ENCODE assay signal across 8 cellular contexts in genomic region chr6:30344191-30344867, GRCh38. TPM values are rescaled to one million over a fixed set of nuclear protein-coding genes. Genes with fewer than 3 reads are reported as not detected.
DNase-seq lines count a peak whose midpoint lies in the region; ATAC-seq, FAIRE-seq and TF ChIP-seq lines count a peak whose summit lies in the region.

No MANE protein-coding gene starts in this region.

- H3K27ac ChIP-seq in SK-N-MC (no peak overlapping the region), fibroblast of lung (ENCODE audit: insufficient read depth, low read length) (no peak overlapping the region), body of pancreas (peak overlapping the region in 2 of 4 donors; percentile 88 to 91)

- H3K4me1 ChIP-seq in fibroblast of lung (ENCODE audit: control insufficient read depth, extremely low read depth, insufficient read depth, low read length) (no peaks in the 10 kb centered on the region), skeletal muscle satellite cell (ENCODE audit: control insufficient read depth, insufficient read depth, low read length) (peaks cover 4% of the 10 kb centered on the region), body of pancreas (peaks cover 12% of the 10 kb centered on the region)

- H2AFZ ChIP-seq in fibroblast of lung (ENCODE audit: low read length), result peak overlapping the region; percentile 84

- TF ChIP-seq CTCF in fibroblast of lung (conservative IDR thresholded peaks at IDR 0.05 in 1 of 2, IDR thresholded peaks at IDR 0.05 in 1 of 2; ENCODE audit: low read depth in 1 of 2, low read length in 2 of 2) (no peak), body of pancreas (IDR thresholded peaks at IDR 0.05) (no peak)

- H3K4me2 ChIP-seq in fibroblast of lung (ENCODE audit: extremely low read depth, insufficient read depth, low read length) (peak overlapping the region; percentile 58), skeletal muscle satellite cell (ENCODE audit: low read length) (peak overlapping the region; percentile 76)

- H3K9ac ChIP-seq in SK-N-MC (ENCODE audit: insufficient read length) (no peak overlapping the region), fibroblast of lung (ENCODE audit: insufficient read depth, low read length) (no peak overlapping the region), skeletal muscle satellite cell (ENCODE audit: low read depth, low read length) (no peak overlapping the region)

- H4K20me1 ChIP-seq in fibroblast of lung (ENCODE audit: control insufficient read depth, extremely low read depth, insufficient read depth, low read length), result no peaks in the 10 kb centered on the region

- DNase-seq in H7 (peak; percentile 37), SK-N-MC (ENCODE audit: low read depth, low spot score) (no peak), fibroblast of lung (ENCODE audit: low read depth in 2 of 2) (no peak), body of pancreas (no peak), HTR-8/SVneo (ENCODE audit: insufficient read length, low spot score) (no peak), NCI-H1105 treated with DMSO at 0.1 percent for 48 hours (lab: John Stamatoyannopoulos, UW) (no peak), SK-N-DZ (ENCODE audit: low spot score) (no peak)

- no peaks in the 10 kb centered on the region for H3K27me3 ChIP-seq in H7 (ENCODE audit: control insufficient read depth, insufficient read depth, low read length)
- no peaks in the 10 kb centered on the region for H3K27me3 ChIP-seq in fibroblast of lung (ENCODE audit: control insufficient read depth, insufficient read depth, low read length)
- no peaks in the 10 kb centered on the region for H3K27me3 ChIP-seq in skeletal muscle satellite cell (ENCODE audit: control insufficient read depth, insufficient read depth, low read length)
- no peaks in the 10 kb centered on the region for H3K27me3 ChIP-seq in body of pancreas

- H3K79me2 ChIP-seq in fibroblast of lung (ENCODE audit: control insufficient read depth, insufficient read depth, low read length), result no peaks in the 10 kb centered on the region

- intact Hi-C loops in body of pancreas (cut with DNase I), result no loop called here

- 43% methylated on average over 4 of the region's 4 CpGs for WGBS in body of pancreas, 2 donors

- H3K36me3 ChIP-seq in H7 (replicated peaks; ENCODE audit: control insufficient read depth, insufficient read depth, low read length), result peaks cover 6% of the 10 kb centered on the region
- peaks cover 24% of the 10 kb centered on the region; the same call in 1 of the 2 replicates for H3K36me3 ChIP-seq in SK-N-MC (ENCODE audit: insufficient read depth, low read length)
- peaks cover 7% of the 10 kb centered on the region for H3K36me3 ChIP-seq in fibroblast of lung (ENCODE audit: control insufficient read depth, insufficient read depth, low read length)
- peaks cover 32% of the 10 kb centered on the region for H3K36me3 ChIP-seq in skeletal muscle satellite cell (ENCODE audit: insufficient read depth, low read length)
- peaks cover 0 to 9% of the 10 kb centered on the region in 2 donors for H3K36me3 ChIP-seq in body of pancreas (replicated peaks in 1 of 2; ENCODE audit: insufficient read depth in 1 of 2, low read depth in 2 of 2)

- TF ChIP-seq POLR2A in body of pancreas (IDR thresholded peaks at IDR 0.05), result no peak

- no peak for FAIRE-seq in HTR-8/SVneo (lab: Jason Lieb, UNC)

- H3K4me3 ChIP-seq in H7 (ENCODE audit: insufficient read depth, low read depth, low read length) (peak overlapping the region; percentile 21; the same call in 1 of the 2 replicates), SK-N-MC (peak overlapping the region; percentile 95), fibroblast of lung (replicated peaks in 1 of 4; ENCODE audit: control extremely low read depth in 1 of 4, insufficient read depth in 1 of 4, low read depth in 3 of 4, low read length in 4 of 4) (peak overlapping the region in 1 of 4 experiments; percentile 33), skeletal muscle satellite cell (ENCODE audit: low read length) (peak overlapping the region; percentile 95), body of pancreas (no peak overlapping the region)

- H3K9me3 ChIP-seq in SK-N-MC (ENCODE audit: low read depth, low read length) (no peaks in the 10 kb centered on the region), fibroblast of lung (ENCODE audit: control insufficient read depth, insufficient read depth, low read depth, low read length) (no peaks in the 10 kb centered on the region), skeletal muscle satellite cell (replicated peaks; ENCODE audit: low read length) (no peaks in the 10 kb centered on the region), body of pancreas (no peaks in the 10 kb centered on the region)

- no peak for ATAC-seq in body of pancreas

RNA-seq across cellular contexts. Expression of gene RPP21, which starts 0.6 kb away (rescaled TPM):
- total RNA-seq in H7 (2014; rRNA removed; shearing (Covaris generic)), result 87.2 and 103 TPM in 2 replicates
- total RNA-seq in fibroblast of lung, result 30.2 and 34.7 TPM in 2 replicates
- polyA plus RNA-seq in fibroblast of lung, result 16.7 and 20.5 TPM in 2 replicates
- 39.8 and 49.5 TPM in 2 replicates for polyA plus RNA-seq in fibroblast of lung (2012)
- 6.2 and 19.2 TPM in 2 replicates for polyA minus RNA-seq in fibroblast of lung (ENCODE audit: low replicate concordance)
- 42.8 and 43.7 TPM in 2 replicates for total RNA-seq in skeletal muscle satellite cell (2012; rRNA removed)
- 10 to 100 TPM; 52.1 to 77.6 TPM for total RNA-seq in body of pancreas
- polyA plus RNA-seq in SK-N-DZ (2014; cell fraction: cytosol; rRNA removed), result 89.4 and 134 TPM in 2 replicates
- polyA plus RNA-seq in SK-N-DZ (2014; cell fraction: nucleus; rRNA removed), result 118 and 156 TPM in 2 replicates

RNA-seq across cellular contexts. Expression of gene TRIM39, which starts 17.6 kb away (rescaled TPM):
- total RNA-seq in H7 (2014; rRNA removed; shearing (Covaris generic)), result 12.2 and 13.9 TPM in 2 replicates
- total RNA-seq in fibroblast of lung, result 10.3 and 11.9 TPM in 2 replicates
- 6.7 and 7.8 TPM in 2 replicates for polyA plus RNA-seq in fibroblast of lung
- polyA plus RNA-seq in fibroblast of lung (2012), result 6.9 and 7.0 TPM in 2 replicates
- 6.2 and 16.1 TPM in 2 replicates for polyA minus RNA-seq in fibroblast of lung (ENCODE audit: low replicate concordance)
- total RNA-seq in skeletal muscle satellite cell (2012; rRNA removed), result 7.1 and 8.3 TPM in 2 replicates
- total RNA-seq in body of pancreas, result 10 to 100 TPM in 1 of 2 donors, 1 to 10 TPM in 1; 7.5 to 15.8 TPM
- polyA plus RNA-seq in SK-N-DZ (2014; cell fraction: cytosol; rRNA removed), result 13.9 and 17.1 TPM in 2 replicates
- 8.3 and 12.5 TPM in 2 replicates for polyA plus RNA-seq in SK-N-DZ (2014; cell fraction: nucleus; rRNA removed)

Comparison
In these comparisons a context has a peak if more than half of its experiments do, and no peak if none do; other contexts are left out.
1. H3K4me3 ChIP-seq: peak in H7 (single experiment), SK-N-MC (single experiment) and skeletal muscle satellite cell (single experiment); none in body of pancreas (0 of 2).